ENCODE assay signal across 21 cellular contexts in genomic region chr14:102923920-102924486, GRCh38. TPM values are rescaled to one million over a fixed set of nuclear protein-coding genes. Genes with fewer than 3 reads are reported as not detected.
A peak's percentile ranks its signal among the peaks of the same experiment; 100 is the strongest.
DNase-seq lines count a peak whose midpoint lies in the region; ATAC-seq and TF ChIP-seq lines count a peak whose summit lies in the region.
"Had no signal": no experiment of that assay in that cellular context is flagged by ENCODE, and none has a peak within 500 bp of the region (broad histone marks: within the 10 kb centered on the region; RNA-seq: fewer than 3 reads in every experiment).

No MANE protein-coding gene starts in this region.

- H3K9me3 ChIP-seq in colonic mucosa: no peaks in the 10 kb centered on the region
- H3K9me3 ChIP-seq: MG63 had no signal

- peaks cover 4% of the 10 kb centered on the region for H3K27me3 ChIP-seq in colonic mucosa
- H3K27me3 ChIP-seq: MG63 had no signal

- peaks cover 10% of the 10 kb centered on the region for H3K4me1 Mint-ChIP-seq in activated naive CD4-positive, alpha-beta T cell treated with anti-CD3 and anti-CD28 coated beads, Interleukin-2, amount 50 U/mL, for 24 hours
- peaks cover 14 to 20% of the 10 kb centered on the region in 2 donors for H3K4me1 Mint-ChIP-seq in stimulated activated naive B cell treated with anti-CD40 and anti-IgM and Interleukin-4, amounts not matched to agents 10 μg/mL and 1 μg/mL and 100 μg/mL, for 72 hours

- H3K4me3 Mint-ChIP-seq in activated naive CD4-positive, alpha-beta T cell treated with anti-CD3 and anti-CD28 coated beads, Interleukin-2, amount 50 U/mL, for 24 hours: peak overlapping the region; percentile 23
- no peak overlapping the region for H3K4me3 Mint-ChIP-seq in stimulated activated naive B cell treated with anti-CD40 and anti-IgM and Interleukin-4, amounts not matched to agents 10 μg/mL and 1 μg/mL and 100 μg/mL, for 72 hours
- H3K4me3 Mint-ChIP-seq: type B pancreatic cell had no signal

- H3K36me3 ChIP-seq in colonic mucosa: no peaks in the 10 kb centered on the region
- H3K36me3 ChIP-seq: MG63, WERI-Rb-1 had no signal

- H3K36me3 Mint-ChIP-seq in activated naive CD4-positive, alpha-beta T cell treated with anti-CD3 and anti-CD28 coated beads, Interleukin-2, amount 50 U/mL, for 24 hours: no peaks in the 10 kb centered on the region
- H3K36me3 Mint-ChIP-seq in stimulated activated naive B cell treated with anti-CD40 and anti-IgM and Interleukin-4, amounts not matched to agents 10 μg/mL and 1 μg/mL and 100 μg/mL, for 72 hours: no peaks in the 10 kb centered on the region
- H3K36me3 Mint-ChIP-seq: type B pancreatic cell had no signal

- no peak overlapping the region for H3K27ac ChIP-seq in colonic mucosa
- H3K27ac ChIP-seq: 22Rv1, foreskin keratinocyte, PC-9, WERI-Rb-1 had no signal

- no peak for ATAC-seq in stimulated activated naive B cell treated with anti-CD40 and anti-IgM and Interleukin-4, amounts not matched to agents 10 μg/mL and 1 μg/mL and 100 μg/mL, for 72 hours (replicated peaks)
- no peak for ATAC-seq in esophagus mucosa
- ATAC-seq: foreskin keratinocyte had no signal

- no peak for DNase-seq in activated naive CD4-positive, alpha-beta T cell treated with Interleukin-2 at 50 U/mL for 16 hours
- peak; percentile 56 for DNase-seq in colonic mucosa
- DNase-seq in left kidney (ENCODE audit: low read depth, low spot score): peak; percentile 19
- no peak for DNase-seq in stimulated activated naive B cell treated with anti-CD40 and anti-IgM and Interleukin-4, amounts not matched to agents 10 μg/mL and 1 μg/mL and 100 μg/mL, for 72 hours
- DNase-seq in ureter (ENCODE audit: low spot score): no peak
- DNase-seq in NCI-H2196 (lab: John Stamatoyannopoulos, UW; ENCODE audit: unreplicated experiment): no peak
- DNase-seq: DND-41, foreskin keratinocyte, islet precursor cell, MG63, NCI-H1436 treated with DMSO at 0.1 percent for 48 hours, NCI-H510A treated with DMSO at 0.1 percent for 48 hours, PC-9, SHP77, T-helper 9 cell, WERI-Rb-1 had no signal

- no peaks in the 10 kb centered on the region for H3K9me3 Mint-ChIP-seq in activated naive CD4-positive, alpha-beta T cell treated with anti-CD3 and anti-CD28 coated beads, Interleukin-2, amount 50 U/mL, for 24 hours
- no peaks in the 10 kb centered on the region for H3K9me3 Mint-ChIP-seq in stimulated activated naive B cell treated with anti-CD40 and anti-IgM and Interleukin-4, amounts not matched to agents 10 μg/mL and 1 μg/mL and 100 μg/mL, for 72 hours
- H3K9me3 Mint-ChIP-seq: type B pancreatic cell had no signal

- H3K27ac Mint-ChIP-seq in activated naive CD4-positive, alpha-beta T cell treated with anti-CD3 and anti-CD28 coated beads, Interleukin-2, amount 50 U/mL, for 24 hours: no peak overlapping the region
- H3K27ac Mint-ChIP-seq in stimulated activated naive B cell treated with anti-CD40 and anti-IgM and Interleukin-4, amounts not matched to agents 10 μg/mL and 1 μg/mL and 100 μg/mL, for 72 hours: peak overlapping the region; percentile 65
- H3K27ac Mint-ChIP-seq: progenitor cell of endocrine pancreas, type B pancreatic cell had no signal

- peak overlapping the region; percentile 79 to 89 for H3K9ac ChIP-seq in colonic mucosa (ENCODE audit: low read depth in 2 of 2, low read length in 2 of 2)

- peaks cover 4% of the 10 kb centered on the region for H3K4me1 ChIP-seq in colonic mucosa

- peaks cover 4% of the 10 kb centered on the region for H3K27me3 Mint-ChIP-seq in activated naive CD4-positive, alpha-beta T cell treated with anti-CD3 and anti-CD28 coated beads, Interleukin-2, amount 50 U/mL, for 24 hours
- peaks cover 16 to 35% of the 10 kb centered on the region in 2 donors for H3K27me3 Mint-ChIP-seq in stimulated activated naive B cell treated with anti-CD40 and anti-IgM and Interleukin-4, amounts not matched to agents 10 μg/mL and 1 μg/mL and 100 μg/mL, for 72 hours

- TF ChIP-seq CTCF in colonic mucosa (IDR thresholded peaks at IDR 0.05): no peak

- H3K4me3 ChIP-seq in colonic mucosa: peak overlapping the region; percentile 42
- H3K4me3 ChIP-seq: MG63, PC-9 had no signal

- intact Hi-C loops in colonic mucosa (cut with DNase I): no loop called here

RNA-seq across cellular contexts. Expression of gene AMN, which starts 1.5 kb away (rescaled TPM):
- total RNA-seq in colonic mucosa: 100 to 1,000 TPM; 186 to 239 TPM
- 3.2 TPM for total RNA-seq in ureter
- 12.4 TPM for total RNA-seq in esophagus mucosa

Comparison
In these comparisons a context has a peak if more than half of its experiments do, and no peak if none do; other contexts are left out.
1. DNase-seq: peak in colonic mucosa (single experiment) and left kidney (single experiment); none in activated naive CD4-positive, alpha-beta T cell treated with Interleukin-2 at 50 U/mL for 16 hours (single experiment), stimulated activated naive B cell treated with anti-CD40 and anti-IgM and Interleukin-4, amounts not matched to agents 10 μg/mL and 1 μg/mL and 100 μg/mL, for 72 hours (single experiment), ureter (single experiment) and NCI-H2196 (single experiment).
2. RNA of gene AMN, which starts 1.5 kb away (total RNA-seq): 186 to 239 TPM in colonic mucosa; 12.4 TPM in esophagus mucosa (single experiment) and 3.2 TPM in ureter (single experiment); every median in the first group is over 10 times any median in the second.